1 cellular context compared by ENCODE assay signal in the genomic region with DNA sequence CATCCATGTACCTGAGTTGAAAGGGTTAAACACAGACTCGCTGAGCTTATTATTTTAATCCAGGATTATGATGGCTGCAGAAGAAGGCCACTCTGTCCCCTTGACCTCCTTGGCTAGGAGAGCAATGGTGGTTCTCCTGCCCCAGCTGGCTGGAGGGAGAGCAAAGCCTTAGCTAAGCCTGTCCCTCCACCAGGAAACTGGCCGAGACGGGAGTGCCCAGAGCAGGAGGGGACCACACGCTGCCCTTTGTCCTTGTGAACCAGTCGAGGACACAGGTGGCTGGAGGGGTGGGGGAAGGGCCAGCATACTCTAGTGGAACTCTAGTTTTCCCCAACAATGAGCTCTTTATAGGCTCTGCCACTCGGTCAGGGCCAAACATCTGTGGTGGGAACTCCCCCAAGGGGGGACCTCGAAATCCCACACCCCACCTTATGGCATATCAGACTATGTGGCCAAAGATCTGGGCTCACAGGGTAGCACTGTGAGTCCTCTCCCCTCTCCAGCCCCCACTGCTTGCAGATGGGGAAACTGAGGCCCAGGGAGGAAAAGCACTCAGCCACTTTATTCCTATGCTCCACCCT.
TF ChIP-seq lines count a peak whose summit lies in the region.

No MANE protein-coding gene starts in this region.

TF ChIP-seq in HepG2, 621 proteins besides CTCF, POLR2A, EP300 and RAD21 (continued from another document and continues in another):
- TF ChIP-seq, protein P1, sequence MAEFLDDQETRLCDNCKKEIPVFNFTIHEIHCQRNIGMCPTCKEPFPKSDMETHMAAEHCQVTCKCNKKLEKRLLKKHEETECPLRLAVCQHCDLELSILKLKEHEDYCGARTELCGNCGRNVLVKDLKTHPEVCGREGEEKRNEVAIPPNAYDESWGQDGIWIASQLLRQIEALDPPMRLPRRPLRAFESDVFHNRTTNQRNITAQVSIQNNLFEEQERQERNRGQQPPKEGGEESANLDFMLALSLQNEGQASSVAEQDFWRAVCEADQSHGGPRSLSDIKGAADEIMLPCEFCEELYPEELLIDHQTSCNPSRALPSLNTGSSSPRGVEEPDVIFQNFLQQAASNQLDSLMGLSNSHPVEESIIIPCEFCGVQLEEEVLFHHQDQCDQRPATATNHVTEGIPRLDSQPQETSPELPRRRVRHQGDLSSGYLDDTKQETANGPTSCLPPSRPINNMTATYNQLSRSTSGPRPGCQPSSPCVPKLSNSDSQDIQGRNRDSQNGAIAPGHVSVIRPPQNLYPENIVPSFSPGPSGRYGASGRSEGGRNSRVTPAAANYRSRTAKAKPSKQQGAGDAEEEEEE (CRISPR knock-in tag; IDR thresholded peaks at IDR 0.05; ENCODE audit: borderline replicate concordance) = no peak
- TF ChIP-seq, protein P2, sequence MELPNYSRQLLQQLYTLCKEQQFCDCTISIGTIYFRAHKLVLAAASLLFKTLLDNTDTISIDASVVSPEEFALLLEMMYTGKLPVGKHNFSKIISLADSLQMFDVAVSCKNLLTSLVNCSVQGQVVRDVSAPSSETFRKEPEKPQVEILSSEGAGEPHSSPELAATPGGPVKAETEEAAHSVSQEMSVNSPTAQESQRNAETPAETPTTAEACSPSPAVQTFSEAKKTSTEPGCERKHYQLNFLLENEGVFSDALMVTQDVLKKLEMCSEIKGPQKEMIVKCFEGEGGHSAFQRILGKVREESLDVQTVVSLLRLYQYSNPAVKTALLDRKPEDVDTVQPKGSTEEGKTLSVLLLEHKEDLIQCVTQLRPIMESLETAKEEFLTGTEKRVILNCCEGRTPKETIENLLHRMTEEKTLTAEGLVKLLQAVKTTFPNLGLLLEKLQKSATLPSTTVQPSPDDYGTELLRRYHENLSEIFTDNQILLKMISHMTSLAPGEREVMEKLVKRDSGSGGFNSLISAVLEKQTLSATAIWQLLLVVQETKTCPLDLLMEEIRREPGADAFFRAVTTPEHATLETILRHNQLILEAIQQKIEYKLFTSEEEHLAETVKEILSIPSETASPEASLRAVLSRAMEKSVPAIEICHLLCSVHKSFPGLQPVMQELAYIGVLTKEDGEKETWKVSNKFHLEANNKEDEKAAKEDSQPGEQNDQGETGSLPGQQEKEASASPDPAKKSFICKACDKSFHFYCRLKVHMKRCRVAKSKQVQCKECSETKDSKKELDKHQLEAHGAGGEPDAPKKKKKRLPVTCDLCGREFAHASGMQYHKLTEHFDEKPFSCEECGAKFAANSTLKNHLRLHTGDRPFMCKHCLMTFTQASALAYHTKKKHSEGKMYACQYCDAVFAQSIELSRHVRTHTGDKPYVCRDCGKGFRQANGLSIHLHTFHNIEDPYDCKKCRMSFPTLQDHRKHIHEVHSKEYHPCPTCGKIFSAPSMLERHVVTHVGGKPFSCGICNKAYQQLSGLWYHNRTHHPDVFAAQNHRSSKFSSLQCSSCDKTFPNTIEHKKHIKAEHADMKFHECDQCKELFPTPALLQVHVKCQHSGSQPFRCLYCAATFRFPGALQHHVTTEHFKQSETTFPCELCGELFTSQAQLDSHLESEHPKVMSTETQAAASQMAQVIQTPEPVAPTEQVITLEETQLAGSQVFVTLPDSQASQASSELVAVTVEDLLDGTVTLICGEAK (IDR thresholded peaks at IDR 0.05) = no peak
- TF ChIP-seq, protein P2 (CRISPR knock-in tag; IDR thresholded peaks at IDR 0.05) = no peak
- peak; percentile 67; the same call in 1 of the 2 replicates for TF ChIP-seq ZNF788 (CRISPR knock-in tag; IDR thresholded peaks at IDR 0.05; ENCODE audit: borderline replicate concordance)
- no peak for TF ChIP-seq ZFP82 (CRISPR knock-in tag; IDR thresholded peaks at IDR 0.05; ENCODE audit: borderline replicate concordance)
- TF ChIP-seq FOXC1 (CRISPR knock-in tag; IDR thresholded peaks at IDR 0.05; ENCODE audit: borderline replicate concordance) = no peak; the same call in 1 of the 2 replicates
- TF ChIP-seq, protein P3, sequence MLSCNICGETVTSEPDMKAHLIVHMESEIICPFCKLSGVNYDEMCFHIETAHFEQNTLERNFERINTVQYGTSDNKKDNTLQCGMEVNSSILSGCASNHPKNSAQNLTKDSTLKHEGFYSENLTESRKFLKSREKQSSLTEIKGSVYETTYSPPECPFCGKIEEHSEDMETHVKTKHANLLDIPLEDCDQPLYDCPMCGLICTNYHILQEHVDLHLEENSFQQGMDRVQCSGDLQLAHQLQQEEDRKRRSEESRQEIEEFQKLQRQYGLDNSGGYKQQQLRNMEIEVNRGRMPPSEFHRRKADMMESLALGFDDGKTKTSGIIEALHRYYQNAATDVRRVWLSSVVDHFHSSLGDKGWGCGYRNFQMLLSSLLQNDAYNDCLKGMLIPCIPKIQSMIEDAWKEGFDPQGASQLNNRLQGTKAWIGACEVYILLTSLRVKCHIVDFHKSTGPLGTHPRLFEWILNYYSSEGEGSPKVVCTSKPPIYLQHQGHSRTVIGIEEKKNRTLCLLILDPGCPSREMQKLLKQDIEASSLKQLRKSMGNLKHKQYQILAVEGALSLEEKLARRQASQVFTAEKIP (CRISPR knock-in tag; IDR thresholded peaks at IDR 0.05; ENCODE audit: borderline replicate concordance) = no peak
- TF ChIP-seq, protein P4, sequence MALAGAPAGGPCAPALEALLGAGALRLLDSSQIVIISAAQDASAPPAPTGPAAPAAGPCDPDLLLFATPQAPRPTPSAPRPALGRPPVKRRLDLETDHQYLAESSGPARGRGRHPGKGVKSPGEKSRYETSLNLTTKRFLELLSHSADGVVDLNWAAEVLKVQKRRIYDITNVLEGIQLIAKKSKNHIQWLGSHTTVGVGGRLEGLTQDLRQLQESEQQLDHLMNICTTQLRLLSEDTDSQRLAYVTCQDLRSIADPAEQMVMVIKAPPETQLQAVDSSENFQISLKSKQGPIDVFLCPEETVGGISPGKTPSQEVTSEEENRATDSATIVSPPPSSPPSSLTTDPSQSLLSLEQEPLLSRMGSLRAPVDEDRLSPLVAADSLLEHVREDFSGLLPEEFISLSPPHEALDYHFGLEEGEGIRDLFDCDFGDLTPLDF (CRISPR knock-in tag; IDR thresholded peaks at IDR 0.05) = no peak
- no peak for TF ChIP-seq ZNF121 (CRISPR knock-in tag; IDR thresholded peaks at IDR 0.05)
- TF ChIP-seq, protein P5, sequence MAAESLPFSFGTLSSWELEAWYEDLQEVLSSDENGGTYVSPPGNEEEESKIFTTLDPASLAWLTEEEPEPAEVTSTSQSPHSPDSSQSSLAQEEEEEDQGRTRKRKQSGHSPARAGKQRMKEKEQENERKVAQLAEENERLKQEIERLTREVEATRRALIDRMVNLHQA (CRISPR knock-in tag; IDR thresholded peaks at IDR 0.05) = no peak
- no peak; the same call in 1 of the 2 replicates for TF ChIP-seq ZZZ3 (CRISPR knock-in tag; IDR thresholded peaks at IDR 0.05; ENCODE audit: borderline replicate concordance)
- TF ChIP-seq HNRNPK (IDR thresholded peaks at IDR 0.05; ENCODE audit: low read depth, low read length, poor library complexity, severe bottlenecking) = no peak
- TF ChIP-seq ZFAT (CRISPR knock-in tag; conservative IDR thresholded peaks at IDR 0.05) = no peak
- no peak for TF ChIP-seq ZNF335 (CRISPR knock-in tag; IDR thresholded peaks at IDR 0.05)
- no peak for TF ChIP-seq ZNF30 (CRISPR knock-in tag; IDR thresholded peaks at IDR 0.05)
- no peak for TF ChIP-seq PCBP1 (IDR thresholded peaks at IDR 0.05; ENCODE audit: borderline replicate concordance, low read depth, low read length)
- TF ChIP-seq, protein P6, sequence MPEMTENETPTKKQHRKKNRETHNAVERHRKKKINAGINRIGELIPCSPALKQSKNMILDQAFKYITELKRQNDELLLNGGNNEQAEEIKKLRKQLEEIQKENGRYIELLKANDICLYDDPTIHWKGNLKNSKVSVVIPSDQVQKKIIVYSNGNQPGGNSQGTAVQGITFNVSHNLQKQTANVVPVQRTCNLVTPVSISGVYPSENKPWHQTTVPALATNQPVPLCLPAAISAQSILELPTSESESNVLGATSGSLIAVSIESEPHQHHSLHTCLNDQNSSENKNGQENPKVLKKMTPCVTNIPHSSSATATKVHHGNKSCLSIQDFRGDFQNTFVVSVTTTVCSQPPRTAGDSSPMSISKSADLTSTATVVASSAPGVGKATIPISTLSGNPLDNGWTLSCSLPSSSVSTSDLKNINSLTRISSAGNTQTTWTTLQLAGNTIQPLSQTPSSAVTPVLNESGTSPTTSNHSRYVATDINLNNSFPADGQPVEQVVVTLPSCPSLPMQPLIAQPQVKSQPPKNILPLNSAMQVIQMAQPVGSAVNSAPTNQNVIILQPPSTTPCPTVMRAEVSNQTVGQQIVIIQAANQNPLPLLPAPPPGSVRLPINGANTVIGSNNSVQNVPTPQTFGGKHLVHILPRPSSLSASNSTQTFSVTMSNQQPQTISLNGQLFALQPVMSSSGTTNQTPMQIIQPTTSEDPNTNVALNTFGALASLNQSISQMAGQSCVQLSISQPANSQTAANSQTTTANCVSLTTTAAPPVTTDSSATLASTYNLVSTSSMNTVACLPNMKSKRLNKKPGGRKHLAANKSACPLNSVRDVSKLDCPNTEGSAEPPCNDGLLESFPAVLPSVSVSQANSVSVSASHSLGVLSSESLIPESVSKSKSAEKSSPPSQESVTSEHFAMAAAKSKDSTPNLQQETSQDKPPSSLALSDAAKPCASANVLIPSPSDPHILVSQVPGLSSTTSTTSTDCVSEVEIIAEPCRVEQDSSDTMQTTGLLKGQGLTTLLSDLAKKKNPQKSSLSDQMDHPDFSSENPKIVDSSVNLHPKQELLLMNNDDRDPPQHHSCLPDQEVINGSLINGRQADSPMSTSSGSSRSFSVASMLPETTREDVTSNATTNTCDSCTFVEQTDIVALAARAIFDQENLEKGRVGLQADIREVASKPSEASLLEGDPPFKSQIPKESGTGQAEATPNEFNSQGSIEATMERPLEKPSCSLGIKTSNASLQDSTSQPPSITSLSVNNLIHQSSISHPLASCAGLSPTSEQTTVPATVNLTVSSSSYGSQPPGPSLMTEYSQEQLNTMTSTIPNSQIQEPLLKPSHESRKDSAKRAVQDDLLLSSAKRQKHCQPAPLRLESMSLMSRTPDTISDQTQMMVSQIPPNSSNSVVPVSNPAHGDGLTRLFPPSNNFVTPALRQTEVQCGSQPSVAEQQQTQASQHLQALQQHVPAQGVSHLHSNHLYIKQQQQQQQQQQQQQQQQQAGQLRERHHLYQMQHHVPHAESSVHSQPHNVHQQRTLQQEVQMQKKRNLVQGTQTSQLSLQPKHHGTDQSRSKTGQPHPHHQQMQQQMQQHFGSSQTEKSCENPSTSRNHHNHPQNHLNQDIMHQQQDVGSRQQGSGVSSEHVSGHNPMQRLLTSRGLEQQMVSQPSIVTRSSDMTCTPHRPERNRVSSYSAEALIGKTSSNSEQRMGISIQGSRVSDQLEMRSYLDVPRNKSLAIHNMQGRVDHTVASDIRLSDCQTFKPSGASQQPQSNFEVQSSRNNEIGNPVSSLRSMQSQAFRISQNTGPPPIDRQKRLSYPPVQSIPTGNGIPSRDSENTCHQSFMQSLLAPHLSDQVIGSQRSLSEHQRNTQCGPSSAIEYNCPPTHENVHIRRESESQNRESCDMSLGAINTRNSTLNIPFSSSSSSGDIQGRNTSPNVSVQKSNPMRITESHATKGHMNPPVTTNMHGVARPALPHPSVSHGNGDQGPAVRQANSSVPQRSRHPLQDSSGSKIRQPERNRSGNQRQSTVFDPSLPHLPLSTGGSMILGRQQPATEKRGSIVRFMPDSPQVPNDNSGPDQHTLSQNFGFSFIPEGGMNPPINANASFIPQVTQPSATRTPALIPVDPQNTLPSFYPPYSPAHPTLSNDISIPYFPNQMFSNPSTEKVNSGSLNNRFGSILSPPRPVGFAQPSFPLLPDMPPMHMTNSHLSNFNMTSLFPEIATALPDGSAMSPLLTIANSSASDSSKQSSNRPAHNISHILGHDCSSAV (CRISPR knock-in tag; IDR thresholded peaks at IDR 0.05; ENCODE audit: borderline replicate concordance) = no peak
- TF ChIP-seq POLR2AphosphoS2 (IDR thresholded peaks at IDR 0.05; ENCODE audit: low read depth, low read length) = no peak
- TF ChIP-seq ATAD3A (CRISPR knock-in tag; IDR thresholded peaks at IDR 0.05) = no peak
- TF ChIP-seq, protein P7, sequence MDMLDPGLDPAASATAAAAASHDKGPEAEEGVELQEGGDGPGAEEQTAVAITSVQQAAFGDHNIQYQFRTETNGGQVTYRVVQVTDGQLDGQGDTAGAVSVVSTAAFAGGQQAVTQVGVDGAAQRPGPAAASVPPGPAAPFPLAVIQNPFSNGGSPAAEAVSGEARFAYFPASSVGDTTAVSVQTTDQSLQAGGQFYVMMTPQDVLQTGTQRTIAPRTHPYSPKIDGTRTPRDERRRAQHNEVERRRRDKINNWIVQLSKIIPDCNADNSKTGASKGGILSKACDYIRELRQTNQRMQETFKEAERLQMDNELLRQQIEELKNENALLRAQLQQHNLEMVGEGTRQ (IDR thresholded peaks at IDR 0.05; ENCODE audit: low read depth, low read length) = no peak
- TF ChIP-seq, protein P7 (CRISPR knock-in tag; IDR thresholded peaks at IDR 0.05; ENCODE audit: borderline replicate concordance) = no peak
- TF ChIP-seq STAT5B (CRISPR knock-in tag; IDR thresholded peaks at IDR 0.05) = no peak
- TF ChIP-seq ZNF841 (CRISPR knock-in tag; IDR thresholded peaks at IDR 0.05; ENCODE audit: borderline replicate concordance) = no peak
- TF ChIP-seq ZBTB38 (CRISPR knock-in tag; IDR thresholded peaks at IDR 0.05) = no peak
- no peak for TF ChIP-seq JUNB (CRISPR knock-in tag; IDR thresholded peaks at IDR 0.05; ENCODE audit: borderline replicate concordance)
- no peak for TF ChIP-seq RBM22 (optimal IDR thresholded peaks at IDR 0.05; ENCODE audit: low read length)
- no peak for TF ChIP-seq JUN (CRISPR knock-in tag; IDR thresholded peaks at IDR 0.05)
- TF ChIP-seq ZSCAN22 (CRISPR knock-in tag; IDR thresholded peaks at IDR 0.05) = no peak
